1 cellular context compared by ENCODE assay signal in genomic region chr7:133755922-133756321, GRCh38.
A peak's percentile ranks its signal among the peaks of the same experiment; 100 is the strongest.
TF ChIP-seq lines count a peak whose summit lies in the region.

No MANE protein-coding gene starts in this region.

TF ChIP-seq in K562, 482 proteins besides CTCF, POLR2A, EP300 and RAD21 (continued from another document):
- TF ChIP-seq CLOCK (CRISPR knock-in tag; IDR thresholded peaks at IDR 0.05; ENCODE audit: borderline replicate concordance) (no peak), C11orf30 (IDR thresholded peaks at IDR 0.05; ENCODE audit: low read depth) (peak; percentile 56; the same call in 1 of the 2 replicates), CAMTA2 (CRISPR knock-in tag; conservative IDR thresholded peaks at IDR 0.05) (no peak), NR2C1 (IDR thresholded peaks at IDR 0.05) (no peak), NR2C1 (tag; IDR thresholded peaks at IDR 0.05) (no peak), MNT (conservative IDR thresholded peaks at IDR 0.05) (no peak), PRMT5 (CRISPR knock-in tag; IDR thresholded peaks at IDR 0.05) (no peak), ZNF316 (IDR thresholded peaks at IDR 0.05) (peak; percentile 74)
